Comparison of ENCODE assay signal across 2 cellular contexts in genomic region chr12:117347588-117347987, GRCh38.
TF ChIP-seq lines count a peak whose summit lies in the region.

No MANE protein-coding gene starts in this region.

TF ChIP-seq in A549, 52 proteins besides CTCF, POLR2A, EP300 and RAD21 (continued from another document):
- TF ChIP-seq, protein P1, sequence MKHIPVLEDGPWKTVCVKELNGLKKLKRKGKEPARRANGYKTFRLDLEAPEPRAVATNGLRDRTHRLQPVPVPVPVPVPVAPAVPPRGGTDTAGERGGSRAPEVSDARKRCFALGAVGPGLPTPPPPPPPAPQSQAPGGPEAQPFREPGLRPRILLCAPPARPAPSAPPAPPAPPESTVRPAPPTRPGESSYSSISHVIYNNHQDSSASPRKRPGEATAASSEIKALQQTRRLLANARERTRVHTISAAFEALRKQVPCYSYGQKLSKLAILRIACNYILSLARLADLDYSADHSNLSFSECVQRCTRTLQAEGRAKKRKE (CRISPR knock-in tag; IDR thresholded peaks at IDR 0.05; ENCODE audit: low read depth), result no peak
- TF ChIP-seq ZFP36 (IDR thresholded peaks at IDR 0.05; ENCODE audit: borderline replicate concordance, partially characterized antibody) (no peak), MAZ (IDR thresholded peaks at IDR 0.05; ENCODE audit: borderline replicate concordance, low read depth, low read length) (no peak)

TF ChIP-seq in K562, 482 proteins besides CTCF, POLR2A, EP300 and RAD21 (continued from another document):
- TF ChIP-seq KDM5B (IDR thresholded peaks at IDR 0.05; ENCODE audit: insufficient replicate concordance, low read depth, low read length) (no peak), C11orf30 (IDR thresholded peaks at IDR 0.05; ENCODE audit: low read depth) (peak; percentile 17; the same call in 1 of the 2 replicates), MAFG (tag; conservative IDR thresholded peaks at IDR 0.05) (peak; percentile 71), NFE2L1 (tag; IDR thresholded peaks at IDR 0.05; ENCODE audit: borderline replicate concordance, low read depth) (peak; percentile 48; the same call in 1 of the 2 replicates), HNRNPLL (IDR thresholded peaks at IDR 0.05; ENCODE audit: low read depth, low read length, poor library complexity, severe bottlenecking) (no peak)
TF ChIP-seq in K562: peak in this region for 5.
